ENCODE assay signal across 9 cellular contexts in the genomic region with DNA sequence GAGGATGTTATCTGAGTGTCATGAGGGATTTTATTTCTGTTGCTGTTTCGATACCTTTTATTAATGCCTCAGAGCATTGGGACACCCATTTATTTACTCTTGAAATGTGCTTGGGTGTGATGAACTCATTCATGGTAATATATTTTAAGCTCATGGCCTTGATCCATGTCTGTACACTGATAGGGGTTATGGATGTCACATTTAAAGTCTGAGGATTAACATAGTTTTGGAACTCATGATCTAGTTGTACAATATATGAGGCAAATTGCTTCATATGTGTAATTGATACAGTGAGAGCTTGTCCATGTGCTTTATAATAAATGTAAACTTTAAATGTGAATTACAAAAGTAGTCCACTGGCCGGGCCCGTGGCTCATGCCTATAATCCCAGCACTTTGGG. TPM values are rescaled to one million over a fixed set of nuclear protein-coding genes. Genes with fewer than 3 reads are reported as not detected.
A peak's percentile ranks its signal among the peaks of the same experiment; 100 is the strongest.
DNase-seq lines count a peak whose midpoint lies in the region; ATAC-seq and TF ChIP-seq lines count a peak whose summit lies in the region.
"Had no signal": no experiment of that assay in that cellular context is flagged by ENCODE, and none has a peak within 500 bp of the region (broad histone marks: within the 10 kb centered on the region; RNA-seq: fewer than 3 reads in every experiment).

No MANE protein-coding gene starts in this region.

- no peak for TF ChIP-seq CTCF in neural crest cell (conservative IDR thresholded peaks at IDR 0.05)

- no peaks in the 10 kb centered on the region for H3K9me3 ChIP-seq in CD4-positive, CD25-positive, alpha-beta regulatory T cell (ENCODE audit: control insufficient read depth in 2 of 2, low read length in 2 of 2)
- H3K9me3 ChIP-seq in MG63 (no peaks in the 10 kb centered on the region), duodenal mucosa (ENCODE audit: control insufficient read depth in 1 of 2, low read length in 2 of 2) (no peaks in the 10 kb centered on the region)

- peaks cover 3% of the 10 kb centered on the region for H3K36me3 Mint-ChIP-seq in CD4-positive, CD25-positive, alpha-beta regulatory T cell
- H3K36me3 Mint-ChIP-seq in neural crest cell (ENCODE audit: low read depth): no peaks in the 10 kb centered on the region

- H3K27ac Mint-ChIP-seq in CD4-positive, CD25-positive, alpha-beta regulatory T cell: peak overlapping the region; percentile 10 to 97 (median 97)
- peak overlapping the region; percentile 57 for H3K27ac Mint-ChIP-seq in neural crest cell (ENCODE audit: unreplicated experiment)

- no peaks in the 10 kb centered on the region for H3K9me3 Mint-ChIP-seq in CD4-positive, CD25-positive, alpha-beta regulatory T cell
- no peaks in the 10 kb centered on the region for H3K9me3 Mint-ChIP-seq in neural crest cell

- H3K27me3 Mint-ChIP-seq in CD4-positive, CD25-positive, alpha-beta regulatory T cell: peaks cover 7% of the 10 kb centered on the region
- H3K27me3 Mint-ChIP-seq in neural crest cell (ENCODE audit: low read depth): no peaks in the 10 kb centered on the region

- peak overlapping the region; percentile 96 to 99 (median 98) for H3K4me3 Mint-ChIP-seq in CD4-positive, CD25-positive, alpha-beta regulatory T cell
- peak overlapping the region; percentile 97 for H3K4me3 Mint-ChIP-seq in neural crest cell

- peak overlapping the region; percentile 97 for H3K4me3 ChIP-seq in CD4-positive, CD25-positive, alpha-beta regulatory T cell (ENCODE audit: low read depth, low read length)
- H3K4me3 ChIP-seq in MG63: peak overlapping the region; percentile 71
- peak overlapping the region in 1 of 2 donors; percentile 97 for H3K4me3 ChIP-seq in duodenal mucosa (ENCODE audit: low read depth in 1 of 2, low read length in 2 of 2)

- H3K9ac ChIP-seq in duodenal mucosa (ENCODE audit: low read depth in 1 of 2, low read length in 2 of 2): peak overlapping the region; percentile 16 to 78

- peaks cover 21 to 57% (median 32%) of the 10 kb centered on the region in 4 donors for H3K4me1 Mint-ChIP-seq in CD4-positive, CD25-positive, alpha-beta regulatory T cell
- H3K4me1 Mint-ChIP-seq in neural crest cell: peaks cover 27% of the 10 kb centered on the region

- no peaks in the 10 kb centered on the region for H3K36me3 ChIP-seq in CD4-positive, CD25-positive, alpha-beta regulatory T cell (ENCODE audit: control insufficient read depth, insufficient read depth, low read length)
- peaks cover 15% of the 10 kb centered on the region for H3K36me3 ChIP-seq in MG63
- peaks cover 0 to 6% of the 10 kb centered on the region in 2 donors for H3K36me3 ChIP-seq in duodenal mucosa (ENCODE audit: control insufficient read depth in 1 of 2, insufficient read depth in 2 of 2, low read length in 2 of 2)

- ATAC-seq in CD4-positive, CD25-positive, alpha-beta regulatory T cell (ENCODE audit: low read depth in 2 of 2): no peak
- ATAC-seq in GM19395 (IDR thresholded peaks at IDR 0.05; ENCODE audit: unreplicated experiment) (no peak), GM19452 (IDR thresholded peaks at IDR 0.05; ENCODE audit: unreplicated experiment) (no peak)

- no peak for DNase-seq in CD4-positive, CD25-positive, alpha-beta regulatory T cell
- DNase-seq in MG63: no peak
- no peak for DNase-seq in neural crest cell (ENCODE audit: low read depth, low spot score)
- no peak for DNase-seq in D341Med (ENCODE audit: low spot score)
- DNase-seq in NCI-H2171 treated with DMSO at 0.1 percent for 48 hours (lab: John Stamatoyannopoulos, UW): no peak
- DNase-seq: NCI-H1048 had no signal

- H3K4me1 ChIP-seq in CD4-positive, CD25-positive, alpha-beta regulatory T cell (ENCODE audit: control insufficient read depth, insufficient read depth, low read length, poor library complexity, severe bottlenecking): peaks cover 27% of the 10 kb centered on the region
- H3K4me1 ChIP-seq in duodenal mucosa (ENCODE audit: control insufficient read depth in 1 of 2, insufficient read depth in 2 of 2, low read length in 2 of 2): peaks cover 15 to 17% of the 10 kb centered on the region in 2 donors

- H3K27ac ChIP-seq in CD4-positive, CD25-positive, alpha-beta regulatory T cell (ENCODE audit: insufficient read depth, low read length, poor library complexity, severe bottlenecking): no peak overlapping the region
- H3K27ac ChIP-seq in duodenal mucosa (ENCODE audit: low read depth, low read length): no peak overlapping the region

- H3K27me3 ChIP-seq in CD4-positive, CD25-positive, alpha-beta regulatory T cell (ENCODE audit: control insufficient read depth, insufficient read depth, low read length): no peaks in the 10 kb centered on the region
- H3K27me3 ChIP-seq in MG63 (no peaks in the 10 kb centered on the region), duodenal mucosa (ENCODE audit: control insufficient read depth in 1 of 2, insufficient read depth in 2 of 2, low read length in 2 of 2) (no peaks in the 10 kb centered on the region)

RNA-seq across cellular contexts. Expression of gene ZRANB1, which starts 23.0 kb away (rescaled TPM):
- 27.8 TPM for total RNA-seq in CD4-positive, CD25-positive, alpha-beta regulatory T cell
- 1 to 10 TPM; 6.6 to 9.4 (median 6.8) TPM for polyA plus RNA-seq in CD4-positive, CD25-positive, alpha-beta regulatory T cell
- 20.9 and 24.4 TPM in 2 replicates for total RNA-seq in MG63 (2014; rRNA removed; shearing (Covaris generic); ENCODE audit: low replicate concordance)
- total RNA-seq in neural crest cell: 22.6 and 24.0 TPM in 2 replicates
